29 cellular contexts compared by ENCODE assay signal in the genomic region with DNA sequence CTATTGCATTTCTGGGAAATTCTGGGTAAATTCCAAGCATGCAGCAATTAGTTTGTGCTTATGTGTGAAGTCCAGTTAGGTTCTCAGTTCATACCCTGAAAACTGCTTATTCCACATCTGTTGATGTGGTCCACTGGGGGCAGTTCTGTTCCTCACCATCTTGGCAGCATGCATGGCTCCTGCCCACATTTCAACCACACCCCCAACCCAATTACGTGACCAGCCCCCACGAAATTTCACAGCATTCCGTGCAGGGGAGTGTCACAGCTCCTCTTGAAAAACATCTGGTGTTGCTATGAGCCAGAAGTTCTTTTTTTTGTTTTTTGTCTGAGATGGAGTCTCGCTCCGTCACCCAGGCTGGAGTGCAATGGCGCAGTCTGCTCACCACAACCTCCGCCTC.
"Had no signal": no experiment of that assay in that cellular context is flagged by ENCODE, and none has a peak within 500 bp of the region (broad histone marks: within the 10 kb centered on the region; RNA-seq: fewer than 3 reads in every experiment).

No MANE protein-coding gene starts in this region.

- ATAC-seq: heart right ventricle; left lobe of liver; mucosa of descending colon; naive thymus-derived CD4-positive, alpha-beta T cell; right lobe of liver had no signal

- H3K4me1 ChIP-seq: esophagus muscularis mucosa, heart right ventricle, neural progenitor cell, parathyroid adenoma, right lobe of liver, testis, tibial artery had no signal

- H3K27me3 ChIP-seq: esophagus muscularis mucosa, heart right ventricle, neural progenitor cell, right lobe of liver, testis, tibial artery had no signal

- H3K27ac Mint-ChIP-seq: dendritic cell treated with granulocyte-macrophage colony-stimulating factor and Interleukin-4, amounts not matched to agents 40 ng/mL and 50 ng/mL, for 4 days; endodermal cell; memory B cell; mesothelial cell of epicardium; nephron; neural progenitor cell; progenitor cell of endocrine pancreas; type B pancreatic cell had no signal

- H3K27ac ChIP-seq: esophagus muscularis mucosa, heart right ventricle, neural progenitor cell, parathyroid adenoma, right lobe of liver, testis, tibial artery had no signal

- H3K27me3 Mint-ChIP-seq: dendritic cell treated with granulocyte-macrophage colony-stimulating factor and Interleukin-4, amounts not matched to agents 40 ng/mL and 50 ng/mL, for 4 days; memory B cell; naive thymus-derived CD4-positive, alpha-beta T cell; progenitor cell of endocrine pancreas; type B pancreatic cell had no signal

- H3K9ac ChIP-seq: neural progenitor cell, parathyroid adenoma had no signal

- H2AFZ ChIP-seq: neural progenitor cell, parathyroid adenoma had no signal

- H3K4me1 Mint-ChIP-seq: endodermal cell, mesothelial cell of epicardium, nephron, neural progenitor cell had no signal

- H3K9me3 ChIP-seq: right lobe of liver, testis had no signal

- H3K4me3 Mint-ChIP-seq: dendritic cell treated with granulocyte-macrophage colony-stimulating factor and Interleukin-4, amounts not matched to agents 40 ng/mL and 50 ng/mL, for 4 days; endodermal cell; memory B cell; mesothelial cell of epicardium; naive thymus-derived CD4-positive, alpha-beta T cell; nephron; neural progenitor cell; type B pancreatic cell had no signal

- H3K4me3 ChIP-seq: esophagus muscularis mucosa, heart right ventricle, lung, mucosa of descending colon, neural progenitor cell, right lobe of liver, smooth muscle cell, testis, tibial artery had no signal

- H3K4me2 ChIP-seq: neural progenitor cell, smooth muscle cell had no signal

- DNase-seq: central memory CD4-positive, alpha-beta T cell; effector CD8-positive, alpha-beta T cell; endodermal cell; foreskin melanocyte; glutamatergic neuron; heart right ventricle; mucosa of descending colon; naive thymus-derived CD4-positive, alpha-beta T cell; right lobe of liver; stimulated activated CD4-positive, alpha-beta T cell treated with anti-CD3 and anti-CD28 coated beads, Interleukin-12 subunit alpha, Interleukin-12 subunit beta, amount 100 ng/mL, for 4 hours; stimulated activated CD4-positive, alpha-beta T cell treated with anti-CD3 and anti-CD28 coated beads, Interleukin-1b, Interleukin-23, amount 100 ng/mL, for 48 hours; stimulated activated CD4-positive, alpha-beta T cell treated with anti-CD3 and anti-CD28 coated beads, Interleukin-4, amount 100 ng/mL, for 1 hour; stimulated activated CD8-positive, alpha-beta memory T cell treated with anti-CD3 and anti-CD28 coated beads, Interleukin-4, amount 100 ng/mL, for 48 hours; stimulated activated naive CD4-positive, alpha-beta T cell; substantia nigra; testis; tibial artery had no signal
